ENCODE assay signal across 13 cellular contexts in genomic region chr2:30611572-30611971, GRCh38.
DNase-seq lines count a peak whose midpoint lies in the region; ATAC-seq and TF ChIP-seq lines count a peak whose summit lies in the region.
"Had no signal": no experiment of that assay in that cellular context is flagged by ENCODE, and none has a peak within 500 bp of the region (broad histone marks: within the 10 kb centered on the region; RNA-seq: fewer than 3 reads in every experiment).

No MANE protein-coding gene starts in this region.

- WGBS in suprapubic skin, result 70% methylated on average over 4 of the region's 4 CpGs
- 67 to 74% (median 74%) methylated on average over 4 of the region's 4 CpGs for WGBS in ovary, 3 donors
- 81 to 89% (median 85%) methylated on average over 3 to 4 of the region's 4 CpGs for WGBS in adrenal gland, 4 donors

- no peak overlapping the region for H3K27ac Mint-ChIP-seq in T-cell
- H3K27ac Mint-ChIP-seq: activated CD4-positive, alpha-beta T cell treated with anti-CD3 and anti-CD28 coated beads for 36 hours had no signal

- no peak overlapping the region for H3K4me3 Mint-ChIP-seq in T-cell
- H3K4me3 Mint-ChIP-seq: activated CD4-positive, alpha-beta T cell treated with anti-CD3 and anti-CD28 coated beads for 36 hours; central memory CD8-positive, alpha-beta T cell had no signal

- ATAC-seq in left ventricle myocardium superior (peak; percentile 79), T-cell (replicated peaks in 1 of 4) (no peak)
- ATAC-seq: A549; activated CD4-positive, alpha-beta T cell treated with anti-CD3 and anti-CD28 coated beads for 36 hours had no signal

- H3K4me1 Mint-ChIP-seq in T-cell, result peaks cover 0 to 17% (median 0%) of the 10 kb centered on the region in 3 donors
- H3K4me1 Mint-ChIP-seq: activated CD4-positive, alpha-beta T cell treated with anti-CD3 and anti-CD28 coated beads for 36 hours had no signal

- peak overlapping the region; percentile 51 for H3K27ac ChIP-seq in suprapubic skin
- H3K27ac ChIP-seq in ovary, result no peak overlapping the region
- H3K27ac ChIP-seq in adrenal gland, result no peak overlapping the region
- H3K27ac ChIP-seq: A549 had no signal

- TF ChIP-seq EP300 in suprapubic skin (IDR thresholded peaks at IDR 0.05), result no peak
- no peak for TF ChIP-seq EP300 in ovary (IDR thresholded peaks at IDR 0.05)

- H3K4me1 ChIP-seq in suprapubic skin (no peaks in the 10 kb centered on the region), ovary (ENCODE audit: insufficient read depth) (no peaks in the 10 kb centered on the region), adrenal gland (replicated peaks in 1 of 2) (no peaks in the 10 kb centered on the region)

- H3K36me3 ChIP-seq in suprapubic skin (no peaks in the 10 kb centered on the region), ovary (no peaks in the 10 kb centered on the region), adrenal gland (replicated peaks in 1 of 2) (no peaks in the 10 kb centered on the region)

- no peaks in the 10 kb centered on the region for H3K27me3 ChIP-seq in suprapubic skin
- H3K27me3 ChIP-seq in ovary, result no peaks in the 10 kb centered on the region
- H3K27me3 ChIP-seq in adrenal gland, result no peaks in the 10 kb centered on the region

- POLR2A ChIA-PET in T-cell (lab: Charles Lee), result interaction anchor here in 1 of 2 donors (0.5 kb wide), 1 partner anchor 383 kb away, joined by 3 read pairs; no protein-coding TSS in a partner anchor

- CTCF ChIA-PET in T-cell (lab: Charles Lee), result interaction anchor here (0.7 to 1.1 kb wide), 3 partner anchors 20 to 520 kb away, joined by 3 to 7 read pairs (median 3); no protein-coding TSS in a partner anchor

- no peak overlapping the region for H3K4me3 ChIP-seq in suprapubic skin
- no peak overlapping the region for H3K4me3 ChIP-seq in ovary
- no peak overlapping the region for H3K4me3 ChIP-seq in adrenal gland
- H3K4me3 ChIP-seq: A549 had no signal

- TF ChIP-seq CTCF in suprapubic skin (IDR thresholded peaks at IDR 0.05) (no peak), ovary (IDR thresholded peaks at IDR 0.05) (no peak), adrenal gland (IDR thresholded peaks at IDR 0.05) (no peak)

- no peak for TF ChIP-seq POLR2A in suprapubic skin (IDR thresholded peaks at IDR 0.05)
- no peak for TF ChIP-seq POLR2A in ovary (IDR thresholded peaks at IDR 0.05)
- TF ChIP-seq POLR2A in adrenal gland (IDR thresholded peaks at IDR 0.05), result no peak

- H3K9me3 Mint-ChIP-seq in T-cell, result no peaks in the 10 kb centered on the region
- H3K9me3 Mint-ChIP-seq: central memory CD8-positive, alpha-beta T cell had no signal

- H3K36me3 Mint-ChIP-seq in T-cell, result peaks cover 38% of the 10 kb centered on the region

- H3K9me3 ChIP-seq in suprapubic skin (no peaks in the 10 kb centered on the region), ovary (no peaks in the 10 kb centered on the region), adrenal gland (replicated peaks in 1 of 3) (no peaks in the 10 kb centered on the region)
- H3K9me3 ChIP-seq: A549 had no signal

- intact Hi-C loops in left ventricle myocardium superior (cut with micrococcal nuclease), result no loop called here
- intact Hi-C loops in ovary (cut with DNase I), result no loop called here
- intact Hi-C loops in adrenal gland (cut with DNase I), result no loop called here

- H3K27me3 Mint-ChIP-seq in T-cell, result no peaks in the 10 kb centered on the region
- H3K27me3 Mint-ChIP-seq: activated CD4-positive, alpha-beta T cell treated with anti-CD3 and anti-CD28 coated beads for 36 hours; central memory CD8-positive, alpha-beta T cell had no signal

- DNase-seq in NCI-H82 (lab: John Stamatoyannopoulos, UW) (peak; percentile 48), NCI-H82 treated with DMSO at 0.1 percent for 48 hours (lab: John Stamatoyannopoulos, UW; ENCODE audit: unreplicated experiment) (no peak), NOMO-1 treated with DMSO at 0.1 percent for 48 hours (lab: John Stamatoyannopoulos, UW; ENCODE audit: unreplicated experiment) (peak; percentile 94), left ventricle myocardium superior (no peak), suprapubic skin (ENCODE audit: low spot score in 2 of 2) (no peak), ovary (no peak), adrenal gland (no peak), T-cell (no peak)
- DNase-seq: activated CD4-positive, alpha-beta T cell treated with anti-CD3 and anti-CD28 coated beads for 36 hours; NCI-H526; occipital lobe had no signal

Comparison
In these comparisons a context has a peak if more than half of its experiments do, and no peak if none do; other contexts are left out.
1. DNase-seq: peak in NCI-H82 (single experiment) and NOMO-1 treated with DMSO at 0.1 percent for 48 hours (single experiment); none in NCI-H82 treated with DMSO at 0.1 percent for 48 hours (single experiment), left ventricle myocardium superior (single experiment), suprapubic skin (0 of 2), ovary (0 of 5), adrenal gland (0 of 7) and T-cell (0 of 34).